In the genomic region with DNA sequence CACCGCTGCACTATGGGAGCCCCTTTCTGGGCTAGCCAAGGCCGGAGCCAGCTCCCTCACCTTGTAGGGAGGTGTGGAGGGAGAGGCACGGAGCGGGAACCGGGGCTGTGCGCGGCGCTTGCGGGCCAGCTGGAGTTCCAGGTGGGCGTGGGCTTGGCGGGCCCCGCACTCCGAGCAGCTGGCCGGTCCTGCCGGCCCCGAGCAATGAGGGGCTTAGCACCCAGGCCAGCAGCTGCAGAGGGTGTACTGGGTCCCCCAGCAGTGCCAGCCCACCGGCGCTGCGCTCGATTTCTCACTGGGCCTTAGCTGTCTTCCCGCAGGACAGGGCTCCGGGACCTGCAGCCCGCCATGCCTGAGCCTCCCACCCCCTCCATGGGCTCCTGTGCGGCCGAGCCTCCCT, we compare ENCODE assay signal across 1 cellular context. TPM values are rescaled to one million over a fixed set of nuclear protein-coding genes. Genes with fewer than 3 reads are reported as not detected.
"Had no signal": no experiment of that assay in that cellular context is flagged by ENCODE, and none has a peak within 500 bp of the region (broad histone marks: within the 10 kb centered on the region; RNA-seq: fewer than 3 reads in every experiment).

No MANE protein-coding gene starts in this region.

RNA-seq across cellular contexts. Expression of a gene that starts 53.3 kb away (rescaled TPM):
- total RNA-seq: MCF 10A had no signal
